In the genomic region with DNA sequence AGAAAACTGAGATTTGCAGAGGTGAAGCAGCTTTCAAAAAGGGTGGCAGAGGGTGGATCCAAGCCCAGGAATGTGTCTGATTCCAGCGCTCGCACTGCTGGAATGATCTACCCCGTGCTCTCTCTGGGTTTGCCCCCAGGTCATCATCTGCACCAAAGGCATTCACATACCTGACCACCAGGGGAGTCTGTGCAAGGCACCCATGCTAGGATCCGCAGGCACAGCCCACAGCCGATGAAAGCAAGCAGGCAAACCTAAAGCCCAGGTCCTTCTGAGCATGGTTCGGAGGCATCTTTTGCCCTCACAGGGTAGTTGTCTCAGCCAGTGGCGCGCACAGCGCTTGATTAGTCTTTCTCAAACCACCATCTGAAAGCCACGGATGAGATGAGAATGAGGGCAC, we compare ENCODE assay signal across 19 cellular contexts. TPM values are rescaled to one million over a fixed set of nuclear protein-coding genes. Genes with fewer than 3 reads are reported as not detected.
DNase-seq lines count a peak whose midpoint lies in the region; ATAC-seq and TF ChIP-seq lines count a peak whose summit lies in the region.
"Had no signal": no experiment of that assay in that cellular context is flagged by ENCODE, and none has a peak within 500 bp of the region (broad histone marks: within the 10 kb centered on the region; RNA-seq: fewer than 3 reads in every experiment).

No MANE protein-coding gene starts in this region.

- CTCF ChIA-PET in IMR-90 (lab: Yijun Ruan, JAX): interaction anchor here (0.9 kb wide), 1 partner anchor 167 kb away, joined by 3 read pairs; no protein-coding TSS in a partner anchor

- H3K14ac ChIP-seq in IMR-90 (replicated peaks; ENCODE audit: low read depth, low read length): peak overlapping the region; percentile 3; the same call in 1 of the 2 replicates

- peak overlapping the region; percentile 8 for H2AFZ ChIP-seq in IMR-90 (replicated peaks; ENCODE audit: low read length, poor library complexity)
- H2AFZ ChIP-seq in neural progenitor cell (replicated peaks): no peak overlapping the region
- H2AFZ ChIP-seq: parathyroid adenoma had no signal

- peak overlapping the region; percentile 14 for H3K4ac ChIP-seq in IMR-90 (ENCODE audit: low read depth, low read length)

- peak overlapping the region; percentile 50; the same call in 1 of the 2 replicates for H3K18ac ChIP-seq in IMR-90 (ENCODE audit: low read depth, low read length)

- H3K4me3 ChIP-seq in IMR-90 (ENCODE audit: insufficient read depth, low read depth, low read length) (no peak overlapping the region), neural progenitor cell (no peak overlapping the region)
- H3K4me3 ChIP-seq: BLaER1, left ventricle myocardium inferior, SJCRH30, smooth muscle cell, thyroid gland had no signal

- no peaks in the 10 kb centered on the region for H3K9me3 Mint-ChIP-seq in neural progenitor cell

- peaks cover 4% of the 10 kb centered on the region for H3K27me3 Mint-ChIP-seq in neural progenitor cell (ENCODE audit: insufficient read depth, low read depth)
- H3K27me3 Mint-ChIP-seq: activated naive CD8-positive, alpha-beta T cell; activated T-cell treated with anti-CD3 and anti-CD28 coated beads, Interleukin-2, amount 50 U/mL, for 24 hours had no signal

- no peak overlapping the region for H2AK5ac ChIP-seq in IMR-90 (ENCODE audit: low read depth, low read length)

- peak overlapping the region; percentile 23; the same call in 1 of the 3 replicates for H2BK15ac ChIP-seq in IMR-90 (ENCODE audit: low read depth, low read length)

- peak overlapping the region; percentile 88 for H2AK9ac ChIP-seq in IMR-90 (replicated peaks; ENCODE audit: low read depth, low read length, poor library complexity)

- no peak; the same call in 1 of the 2 replicates for ATAC-seq in IMR-90 (ENCODE audit: low read depth)
- no peak for ATAC-seq in HG02884 (IDR thresholded peaks at IDR 0.05; ENCODE audit: unreplicated experiment)

- no peaks in the 10 kb centered on the region for H3F3A ChIP-seq in neural progenitor cell (ENCODE audit: low read depth)

- H3K9ac ChIP-seq in IMR-90 (ENCODE audit: low read depth, low read length): no peak overlapping the region
- H3K9ac ChIP-seq in neural progenitor cell: no peak overlapping the region
- H3K9ac ChIP-seq: BLaER1, parathyroid adenoma had no signal

- H3K23ac ChIP-seq in IMR-90 (ENCODE audit: low read depth, low read length): no peak overlapping the region

- dilution Hi-C loops in IMR-90 (cut with HindIII; ENCODE audit: low sequenced_read_pairs, unreplicated experiment): no loop called here

- H2BK20ac ChIP-seq in IMR-90 (ENCODE audit: low read depth, low read length): 0 out of 2 replicates have a peak overlapping the region, but pooled peaks have one; percentile 37

- H3K9me3 ChIP-seq in IMR-90 (ENCODE audit: control insufficient read depth, insufficient read depth, low read length) (no peaks in the 10 kb centered on the region; the same call in 1 of the 2 replicates), neural progenitor cell (ENCODE audit: low read depth) (no peaks in the 10 kb centered on the region)
- H3K9me3 ChIP-seq: left ventricle myocardium inferior, SJCRH30, thyroid gland had no signal

- intact Hi-C loops in IMR-90 (cut with micrococcal nuclease): no loop called here

- in situ Hi-C loops in IMR-90 (cut with MboI; ENCODE audit: low sequenced_read_pairs): no loop called here

- no peak overlapping the region for H3K27ac Mint-ChIP-seq in neural progenitor cell
- H3K27ac Mint-ChIP-seq: activated naive CD8-positive, alpha-beta T cell; activated T-cell treated with anti-CD3 and anti-CD28 coated beads, Interleukin-2, amount 50 U/mL, for 24 hours had no signal

- TF ChIP-seq CTCF in GM12874 (IDR thresholded peaks at IDR 0.05; ENCODE audit: insufficient read depth, low read depth, low read length) (peak; percentile 14; the same call in 1 of the 2 replicates), IMR-90 (conservative IDR thresholded peaks at IDR 0.05; ENCODE audit: low read depth, low read length) (no peak), neural progenitor cell (IDR thresholded peaks at IDR 0.05) (peak; percentile 25)

- 0 out of 2 replicates have a peak overlapping the region, but pooled peaks have one; percentile 3 for H4K91ac ChIP-seq in IMR-90 (ENCODE audit: insufficient read depth, low read depth, low read length)

- H3K4me1 Mint-ChIP-seq in neural progenitor cell: peaks cover 11% of the 10 kb centered on the region

- H3K27ac ChIP-seq in IMR-90 (ENCODE audit: insufficient read depth, low read length) (no peak overlapping the region), neural progenitor cell (no peak overlapping the region)
- H3K27ac ChIP-seq: BLaER1, left ventricle myocardium inferior, parathyroid adenoma, SJCRH30, thyroid gland had no signal

- H4K20me1 ChIP-seq in IMR-90 (ENCODE audit: insufficient read depth, low read length) (no peaks in the 10 kb centered on the region), neural progenitor cell (ENCODE audit: low read depth) (no peaks in the 10 kb centered on the region)
- H4K20me1 ChIP-seq: BLaER1 had no signal

- DNase-seq in IMR-90: no peak
- DNase-seq in ecto neural progenitor cell (ENCODE audit: low spot score): peak; percentile 51
- peak; percentile 9 for DNase-seq in neural progenitor cell (ENCODE audit: low spot score)
- no peak for DNase-seq in C1 segment of cervical spinal cord (lab: John Stamatoyannopoulos, UW)
- no peak for DNase-seq in AG08395 (ENCODE audit: low spot score)
- DNase-seq: activated CD4-positive, alpha-beta T cell treated with anti-CD3 and anti-CD28 coated beads, Interleukin-2, amount 50 U/mL, for 4 hours; activated T-cell treated with anti-CD3 and anti-CD28 coated beads, Interleukin-2, amount 50 U/mL, for 24 hours; DMS 273 treated with DMSO at 0.1 percent for 48 hours; left ventricle myocardium inferior; NCI-H1105; NCI-H345; SJCRH30; thyroid gland had no signal

- H3K36me3 Mint-ChIP-seq in neural progenitor cell: no peaks in the 10 kb centered on the region
- H3K36me3 Mint-ChIP-seq: activated naive CD8-positive, alpha-beta T cell had no signal

- no peak for TF ChIP-seq RAD21 in IMR-90 (IDR thresholded peaks at IDR 0.05; ENCODE audit: low read length)

- peaks cover 0 to 19% of the 10 kb centered on the region in 2 experiments; a peak in 3 of 4 replicates for H3K79me1 ChIP-seq in IMR-90 (ENCODE audit: low read depth in 1 of 2, low read length in 2 of 2)

- H3K4me3 Mint-ChIP-seq in neural progenitor cell: no peak overlapping the region
- H3K4me3 Mint-ChIP-seq: activated naive CD8-positive, alpha-beta T cell; activated T-cell treated with anti-CD3 and anti-CD28 coated beads, Interleukin-2, amount 50 U/mL, for 24 hours had no signal

- no TSS peak for BruUV-seq in IMR-90 (replicated peaks; lab: Mats Ljungman, UMichigan)

- peaks cover 15% of the 10 kb centered on the region for H3K4me1 ChIP-seq in IMR-90 (ENCODE audit: control insufficient read depth, insufficient read depth, low read length)
- H3K4me1 ChIP-seq in neural progenitor cell: peaks cover 9% of the 10 kb centered on the region
- H3K4me1 ChIP-seq: BLaER1, parathyroid adenoma, SJCRH30, thyroid gland had no signal

- TF ChIP-seq POLR2A in IMR-90 (IDR thresholded peaks at IDR 0.05; ENCODE audit: low read depth, low read length): no peak

- no peaks in the 10 kb centered on the region for H3K79me2 ChIP-seq in neural progenitor cell (ENCODE audit: low read depth)
- H3K79me2 ChIP-seq: parathyroid adenoma had no signal

- H3K36me3 ChIP-seq in IMR-90 (ENCODE audit: control insufficient read depth, insufficient read depth, low read length) (peaks cover 5% of the 10 kb centered on the region), neural progenitor cell (no peaks in the 10 kb centered on the region)
- H3K36me3 ChIP-seq: BLaER1, SJCRH30, thyroid gland had no signal

- no peak overlapping the region for H3K56ac ChIP-seq in IMR-90 (ENCODE audit: extremely low read depth, insufficient read depth, low read length)

- no peak overlapping the region for H3K4me2 ChIP-seq in IMR-90 (ENCODE audit: low read depth, low read length)
- H3K4me2 ChIP-seq in neural progenitor cell: no peak overlapping the region
- H3K4me2 ChIP-seq: BLaER1 had no signal

- H2BK120ac ChIP-seq in IMR-90 (ENCODE audit: low read depth, low read length): peak overlapping the region; percentile 55; the same call in 1 of the 2 replicates

- H4K8ac ChIP-seq in IMR-90 (ENCODE audit: low read depth in 2 of 2, low read length in 2 of 2): peak overlapping the region in 1 of 2 experiments; percentile 36; a peak in 2 of 4 replicates

- WGBS in IMR-90 (ENCODE audit: extremely low coverage in 2 of 2, insufficient read length in 1 of 2), 2 experiments: 85% methylated on average over 4 of the region's 10 CpGs; no CpG with 5 or more reads in 1 of the 2 experiments

- H3K27me3 ChIP-seq in IMR-90 (ENCODE audit: control insufficient read depth, insufficient read depth, low read length) (no peaks in the 10 kb centered on the region), neural progenitor cell (no peaks in the 10 kb centered on the region)
- H3K27me3 ChIP-seq: BLaER1, SJCRH30, thyroid gland had no signal

- H4K5ac ChIP-seq in IMR-90 (ENCODE audit: low read depth, low read length): peak overlapping the region; percentile 45

- H3K9me1 ChIP-seq in IMR-90 (ENCODE audit: insufficient read depth, low read length): peaks cover 12% of the 10 kb centered on the region

- POLR2A ChIA-PET in IMR-90 (lab: Charles Lee; ENCODE audit: unreplicated experiment): interaction anchor here (0.9 kb wide), 2 partner anchors 9 to 11 kb away, joined by 3 read pairs; no protein-coding TSS in a partner anchor

- no peak overlapping the region for H2BK5ac ChIP-seq in IMR-90 (ENCODE audit: low read depth, low read length, poor library complexity, severe bottlenecking)

TF ChIP-seq in IMR-90, 13 proteins besides CTCF, POLR2A, EP300 and RAD21:
- TF ChIP-seq MXI1 (IDR thresholded peaks at IDR 0.05; ENCODE audit: borderline replicate concordance, low read depth, low read length): no peak
- no peak for TF ChIP-seq CEBPB (IDR thresholded peaks at IDR 0.05; ENCODE audit: low read depth, low read length)
- TF ChIP-seq BHLHE40 (IDR thresholded peaks at IDR 0.05; ENCODE audit: low read depth, low read length): no peak

RNA-seq across cellular contexts. Expression of gene TEK, which starts 56.6 kb away (rescaled TPM):
- 10.8 and 11.7 TPM in 2 replicates for total RNA-seq in IMR-90 (2012; rRNA removed)
- 4.9 and 6.3 TPM in 2 replicates for polyA plus RNA-seq in IMR-90 (2012; rRNA removed)
- polyA plus RNA-seq in IMR-90 (2012; cell fraction: cytosol; rRNA removed): 2.4 TPM in 2 replicates
- 1.1 and 6.6 TPM in 2 replicates for polyA plus RNA-seq in IMR-90 (2012; cell fraction: nucleus; rRNA removed; ENCODE audit: low replicate concordance)
- 12.3 and 14.6 TPM in 2 replicates for total RNA-seq in neural progenitor cell (ENCODE audit: low replicate concordance)

Comparison
In these comparisons a context has a peak if more than half of its experiments do, and no peak if none do; other contexts are left out.
1. DNase-seq: peak in ecto neural progenitor cell (single experiment) and neural progenitor cell (single experiment); none in IMR-90 (single experiment), C1 segment of cervical spinal cord (0 of 14) and AG08395 (single experiment).